Comparison of ENCODE assay signal across 7 cellular contexts in the genomic region with DNA sequence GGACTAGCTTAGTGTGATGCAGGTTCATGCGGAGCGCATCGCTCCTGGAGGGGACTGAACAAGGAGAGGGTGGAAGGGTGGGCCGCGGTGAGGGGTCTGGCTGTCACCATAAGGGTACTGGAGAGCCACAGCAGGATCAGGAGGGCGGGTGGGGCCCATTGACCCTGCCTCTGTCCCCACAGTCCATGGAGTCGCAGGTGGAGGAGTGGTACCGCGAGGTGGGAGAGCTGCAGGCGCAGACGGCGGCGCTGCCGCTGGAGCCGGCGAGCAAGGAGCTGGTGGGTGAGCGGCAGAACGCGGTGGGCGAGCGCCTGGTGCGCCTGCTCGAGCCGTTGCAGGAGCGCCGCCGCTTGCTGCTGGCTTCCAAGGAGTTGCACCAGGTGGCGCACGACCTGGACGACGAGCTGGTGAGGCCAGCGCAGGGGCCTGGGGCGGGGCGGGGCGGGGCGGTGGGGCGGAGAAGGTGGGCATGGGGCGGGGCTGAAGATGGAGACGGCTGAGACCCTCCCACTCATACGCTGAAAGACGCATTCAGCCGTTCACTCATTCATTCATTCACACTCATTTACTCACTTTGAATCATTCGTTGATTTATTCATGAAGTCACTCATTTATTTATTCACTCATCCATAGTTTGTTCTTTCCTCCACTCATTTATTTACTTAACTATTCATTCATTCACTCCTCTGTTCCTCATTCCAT. TPM values are rescaled to one million over a fixed set of nuclear protein-coding genes. Genes with fewer than 3 reads are reported as not detected.
DNase-seq lines count a peak whose midpoint lies in the region; FAIRE-seq and TF ChIP-seq lines count a peak whose summit lies in the region.

No MANE protein-coding gene starts in this region.

- peak; percentile 89 for DNase-seq in GM13977 (ENCODE audit: low spot score)
- peak; percentile 62 for DNase-seq in NCI-H748 treated with DMSO at 0.1 percent for 48 hours (lab: John Stamatoyannopoulos, UW)
- DNase-seq in activated CD8-positive, alpha-beta memory T cell treated with anti-CD3 and anti-CD28 coated beads, Interleukin-2, amount 50 U/mL, for 24 hours (ENCODE audit: extremely low read depth): peak; percentile 26
- peak; percentile 63 to 66 for DNase-seq in erythroblast (lab: John Stamatoyannopoulos, UW)
- no peak for DNase-seq in osteocyte (ENCODE audit: extremely low spot score, unreplicated experiment)
- DNase-seq in urothelium cell line (ENCODE audit: low spot score): peak; percentile 88
- no peak for DNase-seq in KG1 (lab: John Stamatoyannopoulos, UW)

- no peak overlapping the region for H3K4me3 Mint-ChIP-seq in osteocyte (ENCODE audit: unreplicated experiment)

- no peak overlapping the region for H3K27ac Mint-ChIP-seq in osteocyte (ENCODE audit: unreplicated experiment)

- no peaks in the 10 kb centered on the region for H3K9me3 Mint-ChIP-seq in osteocyte (ENCODE audit: unreplicated experiment)

- peaks cover 55% of the 10 kb centered on the region for H3K27me3 Mint-ChIP-seq in osteocyte (ENCODE audit: unreplicated experiment)

- TF ChIP-seq POLR2A in erythroblast (IDR thresholded peaks at IDR 0.05; ENCODE audit: low read length): no peak

- peaks cover 6% of the 10 kb centered on the region for H3K4me1 Mint-ChIP-seq in osteocyte (ENCODE audit: unreplicated experiment)

- FAIRE-seq in urothelium cell line (lab: Jason Lieb, UNC): peak; percentile 87

- in situ Hi-C loops in GM13977 (cut with MboI; ENCODE audit: low pct_unique_long_range_greater_than_20kb, low sequenced_read_pairs, unreplicated experiment): no loop called here

- no peaks in the 10 kb centered on the region for H3K36me3 Mint-ChIP-seq in osteocyte (ENCODE audit: unreplicated experiment)

- TF ChIP-seq CTCF in GM13977 (IDR thresholded peaks at IDR 0.05; ENCODE audit: extremely low read depth, insufficient read depth, missing control alignments) (peak; percentile 78), osteocyte (IDR thresholded peaks at IDR 0.05) (peak; percentile 53)

RNA-seq across cellular contexts. Expression of a gene that starts 27.5 kb away (rescaled TPM):
- total RNA-seq in osteocyte: 53.3 and 53.8 TPM in 2 replicates

RNA-seq across cellular contexts. Expression of a gene that starts 52.0 kb away (rescaled TPM):
- 85.9 and 93.6 TPM in 2 replicates for total RNA-seq in osteocyte

Comparison
In these comparisons a context has a peak if more than half of its experiments do, and no peak if none do; other contexts are left out.
1. DNase-seq: peak in GM13977 (single experiment), NCI-H748 treated with DMSO at 0.1 percent for 48 hours (single experiment), activated CD8-positive, alpha-beta memory T cell treated with anti-CD3 and anti-CD28 coated beads, Interleukin-2, amount 50 U/mL, for 24 hours (single experiment), erythroblast (2 of 2) and urothelium cell line (single experiment); none in osteocyte (single experiment) and KG1 (single experiment).